ENCODE assay signal across 2 cellular contexts in genomic region chr2:12202702-12203101, GRCh38.
TF ChIP-seq lines count a peak whose summit lies in the region.

No MANE protein-coding gene starts in this region.

TF ChIP-seq in GM23338, 12 proteins besides CTCF, POLR2A, EP300 and RAD21 (continued from another document):
- no peak for TF ChIP-seq REST (IDR thresholded peaks at IDR 0.05; ENCODE audit: unreplicated experiment)
- TF ChIP-seq ZNF462 (CRISPR knock-in tag; IDR thresholded peaks at IDR 0.05), result no peak
- TF ChIP-seq STAT1 (IDR thresholded peaks at IDR 0.05; ENCODE audit: unreplicated experiment), result no peak

TF ChIP-seq in SK-N-SH, 30 proteins besides CTCF, POLR2A, EP300 and RAD21 (continued from another document):
- TF ChIP-seq ZBTB33 (IDR thresholded peaks at IDR 0.05; ENCODE audit: borderline replicate concordance, low read depth), result no peak
